1 cellular context compared by ENCODE assay signal in genomic region chr4:184472540-184473264, GRCh38.
TF ChIP-seq lines count a peak whose summit lies in the region.

No MANE protein-coding gene starts in this region.

TF ChIP-seq in HepG2, 621 proteins besides CTCF, POLR2A, EP300 and RAD21 (continued from another document and continues in another):
- TF ChIP-seq ZSCAN25 (CRISPR knock-in tag; IDR thresholded peaks at IDR 0.05) (peak; percentile 57; the same call in 1 of the 2 replicates), PBX2 (CRISPR knock-in tag; IDR thresholded peaks at IDR 0.05) (no peak; the same call in 1 of the 2 replicates), ZNF143 (CRISPR knock-in tag; IDR thresholded peaks at IDR 0.05) (no peak), HNF4A (CRISPR knock-in tag; IDR thresholded peaks at IDR 0.05) (peak; percentile 80), ZNF644 (CRISPR knock-in tag; IDR thresholded peaks at IDR 0.05; ENCODE audit: low read depth) (no peak), RFXANK (CRISPR knock-in tag; IDR thresholded peaks at IDR 0.05) (0 out of 2 replicates have a peak, but pooled peaks have one; percentile 42), ZNF274 (CRISPR knock-in tag; IDR thresholded peaks at IDR 0.05) (peak; percentile 46; the same call in 1 of the 2 replicates), KDM6A (CRISPR knock-in tag; IDR thresholded peaks at IDR 0.05; ENCODE audit: low read depth) (peak; percentile 31; the same call in 1 of the 2 replicates), SSRP1 (CRISPR knock-in tag; IDR thresholded peaks at IDR 0.05) (no peak), ZKSCAN8 (CRISPR knock-in tag; IDR thresholded peaks at IDR 0.05; ENCODE audit: borderline replicate concordance) (no peak), ATF2 (CRISPR knock-in tag; IDR thresholded peaks at IDR 0.05) (peak; percentile 44; the same call in 1 of the 2 replicates), WIZ (CRISPR knock-in tag; IDR thresholded peaks at IDR 0.05) (no peak), CC2D1A (CRISPR knock-in tag; IDR thresholded peaks at IDR 0.05) (no peak), ZNF260 (CRISPR knock-in tag; IDR thresholded peaks at IDR 0.05; ENCODE audit: borderline replicate concordance, low read depth) (no peak), SMC3 (IDR thresholded peaks at IDR 0.05; ENCODE audit: low read length) (no peak), NR2F6 (IDR thresholded peaks at IDR 0.05) (no peak; the same call in 1 of the 2 replicates), NR2F6 (CRISPR knock-in tag; IDR thresholded peaks at IDR 0.05) (0 out of 2 replicates have a peak, but pooled peaks have one; percentile 31), ZNF737 (CRISPR knock-in tag; IDR thresholded peaks at IDR 0.05; ENCODE audit: borderline replicate concordance) (no peak), ZFP91 (CRISPR knock-in tag; IDR thresholded peaks at IDR 0.05; ENCODE audit: borderline replicate concordance) (peak; percentile 81), ZNF275 (CRISPR knock-in tag; IDR thresholded peaks at IDR 0.05; ENCODE audit: borderline replicate concordance) (no peak), FOXC1 (CRISPR knock-in tag; IDR thresholded peaks at IDR 0.05; ENCODE audit: borderline replicate concordance) (0 out of 2 replicates have a peak, but pooled peaks have one; percentile 57), ZFP41 (CRISPR knock-in tag; IDR thresholded peaks at IDR 0.05; ENCODE audit: borderline replicate concordance) (no peak), ZNF142 (CRISPR knock-in tag; IDR thresholded peaks at IDR 0.05) (no peak; the same call in 1 of the 2 replicates), ZNF776 (CRISPR knock-in tag; IDR thresholded peaks at IDR 0.05) (no peak), MED13 (CRISPR knock-in tag; IDR thresholded peaks at IDR 0.05) (peak; percentile 69), CENPT (CRISPR knock-in tag; IDR thresholded peaks at IDR 0.05; ENCODE audit: low read depth) (no peak; the same call in 1 of the 2 replicates), ZNF12 (CRISPR knock-in tag; IDR thresholded peaks at IDR 0.05) (0 out of 2 replicates have a peak, but pooled peaks have one; percentile 30), SCMH1 (CRISPR knock-in tag; IDR thresholded peaks at IDR 0.05; ENCODE audit: borderline replicate concordance) (no peak), HOXA9 (CRISPR knock-in tag; IDR thresholded peaks at IDR 0.05; ENCODE audit: borderline replicate concordance) (no peak), ZNF230 (CRISPR knock-in tag; IDR thresholded peaks at IDR 0.05) (no peak), ZNF292 (CRISPR knock-in tag; IDR thresholded peaks at IDR 0.05; ENCODE audit: borderline replicate concordance, low read depth) (peak; percentile 85), SYNCRIP (IDR thresholded peaks at IDR 0.05; ENCODE audit: insufficient read depth, low read depth, low read length) (no peak), CBX5 (CRISPR knock-in tag; IDR thresholded peaks at IDR 0.05; ENCODE audit: borderline replicate concordance) (no peak), ZNF136 (CRISPR knock-in tag; IDR thresholded peaks at IDR 0.05; ENCODE audit: low read depth) (no peak; the same call in 1 of the 2 replicates), CBFB (CRISPR knock-in tag; IDR thresholded peaks at IDR 0.05) (no peak), ARID4A (CRISPR knock-in tag; IDR thresholded peaks at IDR 0.05; ENCODE audit: borderline replicate concordance) (peak; percentile 81), ERF (CRISPR knock-in tag; IDR thresholded peaks at IDR 0.05) (no peak), ZNF232 (CRISPR knock-in tag; IDR thresholded peaks at IDR 0.05; ENCODE audit: borderline replicate concordance) (no peak), ZNF879 (CRISPR knock-in tag; IDR thresholded peaks at IDR 0.05) (no peak)
- TF ChIP-seq, protein P1, sequence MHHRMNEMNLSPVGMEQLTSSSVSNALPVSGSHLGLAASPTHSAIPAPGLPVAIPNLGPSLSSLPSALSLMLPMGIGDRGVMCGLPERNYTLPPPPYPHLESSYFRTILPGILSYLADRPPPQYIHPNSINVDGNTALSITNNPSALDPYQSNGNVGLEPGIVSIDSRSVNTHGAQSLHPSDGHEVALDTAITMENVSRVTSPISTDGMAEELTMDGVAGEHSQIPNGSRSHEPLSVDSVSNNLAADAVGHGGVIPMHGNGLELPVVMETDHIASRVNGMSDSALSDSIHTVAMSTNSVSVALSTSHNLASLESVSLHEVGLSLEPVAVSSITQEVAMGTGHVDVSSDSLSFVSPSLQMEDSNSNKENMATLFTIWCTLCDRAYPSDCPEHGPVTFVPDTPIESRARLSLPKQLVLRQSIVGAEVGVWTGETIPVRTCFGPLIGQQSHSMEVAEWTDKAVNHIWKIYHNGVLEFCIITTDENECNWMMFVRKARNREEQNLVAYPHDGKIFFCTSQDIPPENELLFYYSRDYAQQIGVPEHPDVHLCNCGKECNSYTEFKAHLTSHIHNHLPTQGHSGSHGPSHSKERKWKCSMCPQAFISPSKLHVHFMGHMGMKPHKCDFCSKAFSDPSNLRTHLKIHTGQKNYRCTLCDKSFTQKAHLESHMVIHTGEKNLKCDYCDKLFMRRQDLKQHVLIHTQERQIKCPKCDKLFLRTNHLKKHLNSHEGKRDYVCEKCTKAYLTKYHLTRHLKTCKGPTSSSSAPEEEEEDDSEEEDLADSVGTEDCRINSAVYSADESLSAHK (CRISPR knock-in tag; IDR thresholded peaks at IDR 0.05; ENCODE audit: borderline replicate concordance) = no peak
- TF ChIP-seq, protein P2, sequence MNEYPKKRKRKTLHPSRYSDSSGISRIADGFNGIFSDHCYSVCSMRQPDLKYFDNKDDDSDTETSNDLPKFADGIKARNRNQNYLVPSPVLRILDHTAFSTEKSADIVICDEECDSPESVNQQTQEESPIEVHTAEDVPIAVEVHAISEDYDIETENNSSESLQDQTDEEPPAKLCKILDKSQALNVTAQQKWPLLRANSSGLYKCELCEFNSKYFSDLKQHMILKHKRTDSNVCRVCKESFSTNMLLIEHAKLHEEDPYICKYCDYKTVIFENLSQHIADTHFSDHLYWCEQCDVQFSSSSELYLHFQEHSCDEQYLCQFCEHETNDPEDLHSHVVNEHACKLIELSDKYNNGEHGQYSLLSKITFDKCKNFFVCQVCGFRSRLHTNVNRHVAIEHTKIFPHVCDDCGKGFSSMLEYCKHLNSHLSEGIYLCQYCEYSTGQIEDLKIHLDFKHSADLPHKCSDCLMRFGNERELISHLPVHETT (CRISPR knock-in tag; conservative IDR thresholded peaks at IDR 0.05) = peak; percentile 40; the same call in 1 of the 2 replicates
- TF ChIP-seq, protein P3, sequence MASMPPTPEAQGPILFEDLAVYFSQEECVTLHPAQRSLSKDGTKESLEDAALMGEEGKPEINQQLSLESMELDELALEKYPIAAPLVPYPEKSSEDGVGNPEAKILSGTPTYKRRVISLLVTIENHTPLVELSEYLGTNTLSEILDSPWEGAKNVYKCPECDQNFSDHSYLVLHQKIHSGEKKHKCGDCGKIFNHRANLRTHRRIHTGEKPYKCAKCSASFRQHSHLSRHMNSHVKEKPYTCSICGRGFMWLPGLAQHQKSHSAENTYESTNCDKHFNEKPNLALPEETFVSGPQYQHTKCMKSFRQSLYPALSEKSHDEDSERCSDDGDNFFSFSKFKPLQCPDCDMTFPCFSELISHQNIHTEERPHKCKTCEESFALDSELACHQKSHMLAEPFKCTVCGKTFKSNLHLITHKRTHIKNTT (CRISPR knock-in tag; IDR thresholded peaks at IDR 0.05) = no peak
